Comparison of ENCODE assay signal across 25 cellular contexts in the genomic region with DNA sequence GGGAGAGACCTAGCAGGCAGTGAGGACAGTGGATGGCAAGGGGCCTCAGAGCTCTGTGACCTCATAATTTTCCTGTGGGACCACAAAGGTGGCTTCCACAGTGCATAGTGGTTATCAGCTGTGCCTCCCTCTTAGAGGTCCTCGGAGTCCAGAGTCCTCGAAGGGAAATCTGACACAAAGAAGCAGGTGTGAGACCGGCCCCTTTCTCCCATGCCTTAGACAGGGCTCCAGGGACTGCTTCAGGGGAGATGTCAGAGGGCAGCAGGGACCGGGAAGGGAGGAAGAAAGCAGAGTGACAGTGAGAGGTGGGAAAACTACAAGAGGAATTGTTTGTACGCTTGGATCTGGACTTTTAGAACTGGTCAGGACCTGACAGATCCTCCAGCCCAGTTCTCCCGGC.
DNase-seq lines count a peak whose midpoint lies in the region; ATAC-seq, FAIRE-seq and TF ChIP-seq lines count a peak whose summit lies in the region.
"Had no signal": no experiment of that assay in that cellular context is flagged by ENCODE, and none has a peak within 500 bp of the region (broad histone marks: within the 10 kb centered on the region; RNA-seq: fewer than 3 reads in every experiment).

No MANE protein-coding gene starts in this region.

- WGBS in pancreas, 2 donors = 18 to 25% methylated on average over 6 of the region's 6 CpGs
- WGBS in testis, 2 donors = 75 to 80% methylated on average over 6 of the region's 6 CpGs

- peak; percentile 5 for DNase-seq in NCI-H146 (lab: John Stamatoyannopoulos, UW)
- no peak for DNase-seq in NCI-H146 treated with DMSO at 0.1 percent for 48 hours (lab: John Stamatoyannopoulos, UW; ENCODE audit: unreplicated experiment)
- DNase-seq in DMS153 treated with DMSO at 0.1 percent for 48 hours (lab: John Stamatoyannopoulos, UW; ENCODE audit: unreplicated experiment) = peak; percentile 3
- DNase-seq in SJCRH30 = peak; percentile 12 to 40
- DNase-seq in pancreas = peak; percentile 51 to 75 (median 60)
- no peak for DNase-seq in testis
- DNase-seq in effector memory CD4-positive, alpha-beta T cell = no peak
- no peak for DNase-seq in NCI-H524 (lab: John Stamatoyannopoulos, UW)
- DNase-seq: 8988T; DMS79 treated with DMSO at 0.1 percent for 48 hours; GF-D8; MG63; NCI-H1694 treated with DMSO at 0.1 percent for 48 hours; NCI-H2081; NCI-H2171 treated with DMSO at 0.1 percent for 48 hours; NCI-H345; NCI-H510A treated with DMSO at 0.1 percent for 48 hours; NCI-H774; NK-92 treated with Interleukin-12 subunit alpha and Interleukin-12 subunit beta, amount 100 ng/mL, for 24 hours; PC-3; T-cell had no signal

- H3K4me1 ChIP-seq in SJCRH30 (no peaks in the 10 kb centered on the region), pancreas (peaks cover 0 to 5% (median 0%) of the 10 kb centered on the region in 3 donors), testis (no peaks in the 10 kb centered on the region)
- H3K4me1 ChIP-seq in effector memory CD4-positive, alpha-beta T cell (ENCODE audit: control insufficient read depth, insufficient read depth, low read length, poor library complexity, severe bottlenecking) = no peaks in the 10 kb centered on the region

- peak; percentile 96 to 98 (median 98) for ATAC-seq in pancreas
- ATAC-seq: PC-3, Right ventricle myocardium inferior, T-cell had no signal

- H3K27ac ChIP-seq in SJCRH30 = no peak overlapping the region
- peak overlapping the region; percentile 15 to 57 (median 32) for H3K27ac ChIP-seq in pancreas
- H3K27ac ChIP-seq in testis = no peak overlapping the region
- no peak overlapping the region for H3K27ac ChIP-seq in effector memory CD4-positive, alpha-beta T cell (ENCODE audit: insufficient read depth, low read length, poor library complexity, severe bottlenecking)
- H3K27ac ChIP-seq: HL-60 had no signal

- H3K36me3 ChIP-seq in SJCRH30 (no peaks in the 10 kb centered on the region), pancreas (no peaks in the 10 kb centered on the region), testis (ENCODE audit: low read depth, missing control alignments) (no peaks in the 10 kb centered on the region)
- H3K36me3 ChIP-seq in effector memory CD4-positive, alpha-beta T cell (ENCODE audit: control insufficient read depth, insufficient read depth, low read length) = no peaks in the 10 kb centered on the region
- H3K36me3 ChIP-seq: MG63 had no signal

- intact Hi-C loops in pancreas (cut with DNase I) (no loop called here), testis (cut with DNase I; ENCODE audit: low total_unique reads) (no loop called here)

- no peaks in the 10 kb centered on the region for H3K27me3 ChIP-seq in SJCRH30
- H3K27me3 ChIP-seq in pancreas = no peaks in the 10 kb centered on the region
- H3K27me3 ChIP-seq in testis = no peaks in the 10 kb centered on the region
- no peaks in the 10 kb centered on the region for H3K27me3 ChIP-seq in effector memory CD4-positive, alpha-beta T cell (replicated peaks; ENCODE audit: control insufficient read depth, insufficient read depth, low read length, poor library complexity, severe bottlenecking)
- H3K27me3 ChIP-seq: MG63 had no signal

- no peak for TF ChIP-seq CTCF in pancreas (IDR thresholded peaks at IDR 0.05)
- no peak for TF ChIP-seq CTCF in testis (IDR thresholded peaks at IDR 0.05)

- H3K4me3 ChIP-seq in SJCRH30 = no peak overlapping the region
- peak overlapping the region in 2 of 4 donors; percentile 14 to 15 for H3K4me3 ChIP-seq in pancreas
- no peak overlapping the region for H3K4me3 ChIP-seq in testis
- H3K4me3 ChIP-seq in effector memory CD4-positive, alpha-beta T cell (ENCODE audit: insufficient read depth, low read depth, low read length, poor library complexity, severe bottlenecking) = no peak overlapping the region
- H3K4me3 ChIP-seq: MG63 had no signal

- H3K9me3 ChIP-seq in SJCRH30 (replicated peaks) = no peaks in the 10 kb centered on the region
- no peaks in the 10 kb centered on the region for H3K9me3 ChIP-seq in pancreas
- no peaks in the 10 kb centered on the region for H3K9me3 ChIP-seq in testis
- H3K9me3 ChIP-seq in effector memory CD4-positive, alpha-beta T cell (ENCODE audit: control insufficient read depth, low read length) = no peaks in the 10 kb centered on the region
- H3K9me3 ChIP-seq: MG63 had no signal

- no peak for FAIRE-seq in pancreas (lab: Jason Lieb, UNC)
- FAIRE-seq: D721Med, GM12891 had no signal

- no peak for TF ChIP-seq POLR2A in testis (IDR thresholded peaks at IDR 0.05)

Comparison
In these comparisons a context has a peak if more than half of its experiments do, and no peak if none do; other contexts are left out.
1. DNase-seq: peak in NCI-H146 (single experiment), DMS153 treated with DMSO at 0.1 percent for 48 hours (single experiment), SJCRH30 (2 of 2) and pancreas (6 of 6); none in NCI-H146 treated with DMSO at 0.1 percent for 48 hours (single experiment), testis (single experiment), effector memory CD4-positive, alpha-beta T cell (0 of 3) and NCI-H524 (0 of 2).
2. H3K27ac ChIP-seq: peak in pancreas (4 of 4); none in SJCRH30 (single experiment), testis (0 of 2) and effector memory CD4-positive, alpha-beta T cell (single experiment).